34 cellular contexts compared by ENCODE assay signal in genomic region chr2:105554235-105554634, GRCh38.
"Had no signal": no experiment of that assay in that cellular context is flagged by ENCODE, and none has a peak within 500 bp of the region (broad histone marks: within the 10 kb centered on the region; RNA-seq: fewer than 3 reads in every experiment).

No MANE protein-coding gene starts in this region.

- H3K9me3 Mint-ChIP-seq: activated CD4-positive, alpha-beta memory T cell treated with anti-CD3 and anti-CD28 coated beads for 36 hours; activated CD4-positive, alpha-beta T cell treated with anti-CD3 and anti-CD28 coated beads, Interleukin-2, amount 10 ng/mL, durations not matched to agents 24 days and 14 days; activated T-helper 1 cell treated with anti-CD3 and anti-CD28 coated beads, Interleukin-12 subunit alpha, Interleukin-12 subunit beta, Interleukin-2, Interleukin-4 antibody, amounts not matched to agents 30 ng/mL and 10 ng/mL and 1 ng/mL, durations not matched to agents 14 hours and 24 hours and 36 hours; activated T-helper 2 cell treated with anti-CD3 and anti-CD28 coated beads, Interferon-gamma antibody, Interleukin-2, Interleukin-4, amounts not matched to agents 10 μg/mL and 5 μg/mL and 100 μg/mL, durations not matched to agents 14 hours and 24 hours and 36 hours; central memory CD8-positive, alpha-beta T cell; dendritic cell treated with granulocyte-macrophage colony-stimulating factor and Interleukin-4, amounts not matched to agents 40 ng/mL and 50 ng/mL, for 4 days; endodermal cell had no signal

- H3K4me1 ChIP-seq: foreskin keratinocyte, gastrocnemius medialis had no signal

- DNase-seq: activated CD4-positive, alpha-beta memory T cell treated with anti-CD3 and anti-CD28 coated beads for 36 hours; activated CD4-positive, alpha-beta T cell treated with anti-CD3 and anti-CD28 coated beads for 36 hours; activated CD4-positive, alpha-beta T cell treated with anti-CD3 and anti-CD28 coated beads, Interleukin-2, amount 10 ng/mL, durations not matched to agents 24 days and 14 days; activated CD4-positive, CD25-positive, alpha-beta regulatory T cell; activated CD4-positive, CD25-positive, alpha-beta regulatory T cell treated with anti-CD3 and anti-CD28 coated beads, Interleukin-2, amount 50 U/mL, for 72 hours; activated CD8-positive, alpha-beta memory T cell treated with anti-CD3 and anti-CD28 coated beads, Interleukin-2, amount 50 U/mL, for 4 hours; activated CD8-positive, alpha-beta T cell treated with anti-CD3 and anti-CD28 coated beads, Interleukin-2, amount 10 ng/mL, durations not matched to agents 7 days and 5 days; activated gamma-delta T cell treated with Interleukin-2 at 50 U/mL for 16 hours; activated naive CD4-positive, alpha-beta T cell treated with anti-CD3 and anti-CD28 coated beads, Interleukin-2, amount 50 U/mL, for 16 hours; activated naive CD4-positive, alpha-beta T cell treated with Interleukin-2 at 50 U/mL for 16 hours; activated T-cell treated with anti-CD3 and anti-CD28 coated beads, Interleukin-2, amount 50 U/mL, for 1 hour; activated T-cell treated with anti-CD3 and anti-CD28 coated beads, Interleukin-2, amount 50 U/mL, for 48 hours; amniotic stem cell; anterior cingulate cortex; brain microvascular endothelial cell; dorsolateral prefrontal cortex; effector memory CD4-positive, alpha-beta T cell; erythroblast; gastrocnemius medialis; glutamatergic neuron; heart left ventricle; T-helper 2 cell had no signal

- H3K27me3 ChIP-seq: esophagus muscularis mucosa had no signal

- H3K27ac ChIP-seq: brain microvascular endothelial cell, coronary artery, esophagus muscularis mucosa, foreskin keratinocyte, gastrocnemius medialis, heart left ventricle had no signal

- H3K36me3 ChIP-seq: brain microvascular endothelial cell, esophagus muscularis mucosa, gastrocnemius medialis, heart left ventricle had no signal

- H3K4me3 Mint-ChIP-seq: activated CD4-positive, alpha-beta memory T cell treated with anti-CD3 and anti-CD28 coated beads for 36 hours; activated CD4-positive, alpha-beta T cell treated with anti-CD3 and anti-CD28 coated beads for 36 hours; activated CD4-positive, alpha-beta T cell treated with anti-CD3 and anti-CD28 coated beads, Interleukin-2, amount 10 ng/mL, durations not matched to agents 24 days and 14 days; activated CD8-positive, alpha-beta memory T cell treated with anti-CD3 and anti-CD28 coated beads, Interleukin-2, amount 10 ng/mL, durations not matched to agents 7 days and 5 days; activated CD8-positive, alpha-beta T cell treated with anti-CD3 and anti-CD28 coated beads, Interleukin-2, amount 10 ng/mL, durations not matched to agents 7 days and 5 days; activated naive CD8-positive, alpha-beta T cell; activated T-helper 1 cell treated with anti-CD3 and anti-CD28 coated beads, Interleukin-12 subunit alpha, Interleukin-12 subunit beta, Interleukin-2, Interleukin-4 antibody, amounts not matched to agents 30 ng/mL and 10 ng/mL and 1 ng/mL, durations not matched to agents 14 hours and 24 hours and 36 hours; central memory CD8-positive, alpha-beta T cell; dendritic cell treated with granulocyte-macrophage colony-stimulating factor and Interleukin-4, amounts not matched to agents 40 ng/mL and 50 ng/mL, for 4 days; endodermal cell had no signal

- H3K4me3 ChIP-seq: coronary artery, dorsolateral prefrontal cortex, esophagus muscularis mucosa, gastrocnemius medialis, heart left ventricle had no signal

- H3K9me3 ChIP-seq: esophagus muscularis mucosa, gastrocnemius medialis, heart left ventricle had no signal

- H3K36me3 Mint-ChIP-seq: activated CD4-positive, alpha-beta memory T cell treated with anti-CD3 and anti-CD28 coated beads for 36 hours; activated CD8-positive, alpha-beta memory T cell treated with anti-CD3 and anti-CD28 coated beads, Interleukin-2, amount 10 ng/mL, durations not matched to agents 7 days and 5 days; activated naive CD8-positive, alpha-beta T cell had no signal

- H3K27ac Mint-ChIP-seq: activated CD4-positive, alpha-beta memory T cell treated with anti-CD3 and anti-CD28 coated beads for 36 hours; activated CD4-positive, alpha-beta T cell treated with anti-CD3 and anti-CD28 coated beads for 36 hours; activated CD4-positive, alpha-beta T cell treated with anti-CD3 and anti-CD28 coated beads, Interleukin-2, amount 10 ng/mL, durations not matched to agents 24 days and 14 days; activated CD8-positive, alpha-beta memory T cell treated with anti-CD3 and anti-CD28 coated beads, Interleukin-2, amount 10 ng/mL, durations not matched to agents 7 days and 5 days; activated CD8-positive, alpha-beta T cell treated with anti-CD3 and anti-CD28 coated beads, Interleukin-2, amount 10 ng/mL, durations not matched to agents 7 days and 5 days; activated naive CD8-positive, alpha-beta T cell; activated T-helper 1 cell treated with anti-CD3 and anti-CD28 coated beads, Interleukin-12 subunit alpha, Interleukin-12 subunit beta, Interleukin-2, Interleukin-4 antibody, amounts not matched to agents 30 ng/mL and 10 ng/mL and 1 ng/mL, durations not matched to agents 14 hours and 24 hours and 36 hours; activated T-helper 2 cell treated with anti-CD3 and anti-CD28 coated beads, Interferon-gamma antibody, Interleukin-2, Interleukin-4, amounts not matched to agents 10 μg/mL and 5 μg/mL and 100 μg/mL, durations not matched to agents 14 hours and 24 hours and 36 hours; dendritic cell treated with granulocyte-macrophage colony-stimulating factor and Interleukin-4, amounts not matched to agents 40 ng/mL and 50 ng/mL, for 4 days; endodermal cell had no signal

- ATAC-seq: activated CD4-positive, alpha-beta T cell treated with anti-CD3 and anti-CD28 coated beads for 36 hours; activated CD8-positive, alpha-beta memory T cell treated with anti-CD3 and anti-CD28 coated beads, Interleukin-2, amount 10 ng/mL, durations not matched to agents 7 days and 5 days; activated CD8-positive, alpha-beta T cell treated with anti-CD3 and anti-CD28 coated beads, Interleukin-2, amount 10 ng/mL, durations not matched to agents 7 days and 5 days; gastrocnemius medialis; heart left ventricle had no signal

- H3K4me1 Mint-ChIP-seq: activated CD4-positive, alpha-beta T cell treated with anti-CD3 and anti-CD28 coated beads for 36 hours; activated CD4-positive, alpha-beta T cell treated with anti-CD3 and anti-CD28 coated beads, Interleukin-2, amount 10 ng/mL, durations not matched to agents 24 days and 14 days; activated CD8-positive, alpha-beta memory T cell treated with anti-CD3 and anti-CD28 coated beads, Interleukin-2, amount 10 ng/mL, durations not matched to agents 7 days and 5 days; central memory CD8-positive, alpha-beta T cell had no signal

- FAIRE-seq: astrocyte, bronchial epithelial cell had no signal
